In the genomic region with DNA sequence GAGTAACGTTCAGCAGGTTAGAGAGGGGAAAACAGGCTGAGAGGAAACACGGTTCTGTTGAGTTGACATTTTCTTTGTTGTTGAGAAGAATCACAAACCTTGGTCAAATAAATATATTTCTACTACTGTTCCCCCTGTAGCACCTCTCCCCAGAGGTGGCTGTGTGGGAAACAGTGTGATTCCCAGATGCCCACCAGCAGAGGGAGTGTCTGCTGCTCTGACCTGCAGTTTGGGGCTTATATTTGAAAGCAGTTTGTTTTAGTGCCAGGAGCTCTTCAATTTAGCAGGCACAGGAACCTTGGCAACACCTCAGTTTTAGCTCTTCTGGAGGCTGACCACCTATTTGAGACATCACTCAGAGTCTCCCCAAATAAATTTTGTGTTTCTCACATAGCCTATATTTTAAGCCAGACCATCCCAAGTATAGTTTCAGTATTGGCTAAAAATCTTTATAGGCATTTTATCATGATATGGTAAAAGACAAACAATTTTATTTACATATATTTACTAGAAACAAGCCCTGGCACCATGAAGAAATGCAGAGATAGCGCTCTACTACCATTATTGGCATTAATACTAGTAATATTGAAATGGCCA, we compare ENCODE assay signal across 9 cellular contexts.
DNase-seq lines count a peak whose midpoint lies in the region; ATAC-seq and TF ChIP-seq lines count a peak whose summit lies in the region.
"Had no signal": no experiment of that assay in that cellular context is flagged by ENCODE, and none has a peak within 500 bp of the region (broad histone marks: within the 10 kb centered on the region; RNA-seq: fewer than 3 reads in every experiment).

No MANE protein-coding gene starts in this region.

- TF ChIP-seq CTCF in VCaP (conservative IDR thresholded peaks at IDR 0.05) = peak; percentile 84

- peak; percentile 2 for DNase-seq in DMS114 treated with DMSO at 0.1 percent for 48 hours (lab: John Stamatoyannopoulos, UW; ENCODE audit: unreplicated experiment)
- peak; percentile 8 for DNase-seq in HT1080 (ENCODE audit: low read depth)
- no peak for DNase-seq in left lobe of liver (ENCODE audit: low spot score)
- no peak for DNase-seq in left colon
- DNase-seq in stimulated activated CD4-positive, alpha-beta T cell treated with anti-CD3 and anti-CD28 coated beads, Interleukin-4, amount 100 ng/mL, for 4 hours = no peak
- DNase-seq: colonic mucosa had no signal

- H3K27ac ChIP-seq in VCaP = no peak overlapping the region
- H3K27ac ChIP-seq: colonic mucosa had no signal

- intact Hi-C loops in left colon (cut with DNase I, micrococcal nuclease) = no loop called here

- ATAC-seq in left lobe of liver (peak; percentile 74), HG02571 (IDR thresholded peaks at IDR 0.05; ENCODE audit: unreplicated experiment) (no peak), left colon (no peak), GM19397 (IDR thresholded peaks at IDR 0.05; ENCODE audit: unreplicated experiment) (no peak)

Comparison
In these comparisons a context has a peak if more than half of its experiments do, and no peak if none do; other contexts are left out.
1. DNase-seq: peak in DMS114 treated with DMSO at 0.1 percent for 48 hours (single experiment) and HT1080 (single experiment); none in left lobe of liver (single experiment), left colon (0 of 2) and stimulated activated CD4-positive, alpha-beta T cell treated with anti-CD3 and anti-CD28 coated beads, Interleukin-4, amount 100 ng/mL, for 4 hours (0 of 2).